Comparison of ENCODE assay signal across 7 cellular contexts in the genomic region with DNA sequence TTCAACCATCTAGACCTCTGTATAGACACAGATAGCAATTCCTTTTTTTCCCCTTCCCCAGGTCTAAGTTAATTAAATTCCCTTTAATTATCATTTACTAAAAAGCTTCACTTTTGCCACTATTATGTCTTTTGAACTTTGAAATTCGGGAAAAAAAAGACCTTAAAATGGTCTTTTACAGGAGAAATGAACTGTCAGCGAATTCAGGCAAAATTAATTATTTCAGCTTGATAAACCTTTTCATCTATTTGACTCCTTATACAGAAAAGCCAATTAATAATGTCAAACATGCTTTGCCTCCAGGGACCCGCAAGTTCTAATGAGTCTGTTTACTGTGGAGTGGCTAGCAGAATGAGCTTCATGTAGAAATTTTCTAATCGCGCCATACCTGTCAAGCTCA.
"Had no signal": no experiment of that assay in that cellular context is flagged by ENCODE, and none has a peak within 500 bp of the region (broad histone marks: within the 10 kb centered on the region; RNA-seq: fewer than 3 reads in every experiment).

No MANE protein-coding gene starts in this region.

- ATAC-seq: GM23338 had no signal

- DNase-seq: H9, HCEC 1CT, KG1 had no signal

- H2AFZ ChIP-seq: GM23338 had no signal

- FAIRE-seq: H1, H54, HTR-8/SVneo had no signal

- H3K4me2 ChIP-seq: GM23338 had no signal

- H3K4me3 ChIP-seq: GM23338 had no signal
